In the genomic region with DNA sequence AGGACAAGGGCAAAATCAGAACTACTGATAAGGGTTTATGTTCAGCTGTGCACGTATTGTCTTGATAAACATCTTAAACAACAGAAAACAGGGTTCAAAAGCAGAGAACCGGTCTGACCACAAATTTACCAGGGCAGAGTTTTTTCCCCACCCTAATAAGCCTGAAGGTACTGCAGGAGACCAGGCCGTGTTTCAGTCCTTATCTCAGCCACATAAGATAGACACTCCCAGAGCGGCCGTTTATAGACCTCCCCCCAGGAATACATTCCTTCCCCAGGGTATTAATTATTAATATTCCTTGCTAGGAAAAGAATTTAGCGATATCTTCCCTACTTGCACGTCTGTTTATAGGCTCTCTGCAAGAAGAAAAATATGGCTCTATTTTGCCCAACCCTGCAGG, we compare ENCODE assay signal across 1 cellular context.
TF ChIP-seq lines count a peak whose summit lies in the region.

No MANE protein-coding gene starts in this region.

TF ChIP-seq in HCT116, 20 proteins besides CTCF, POLR2A, EP300 and RAD21:
- 0 out of 2 replicates have a peak, but pooled peaks have one; percentile 33 for TF ChIP-seq CBX3 (IDR thresholded peaks at IDR 0.05; ENCODE audit: low read depth)
